In the genomic region with DNA sequence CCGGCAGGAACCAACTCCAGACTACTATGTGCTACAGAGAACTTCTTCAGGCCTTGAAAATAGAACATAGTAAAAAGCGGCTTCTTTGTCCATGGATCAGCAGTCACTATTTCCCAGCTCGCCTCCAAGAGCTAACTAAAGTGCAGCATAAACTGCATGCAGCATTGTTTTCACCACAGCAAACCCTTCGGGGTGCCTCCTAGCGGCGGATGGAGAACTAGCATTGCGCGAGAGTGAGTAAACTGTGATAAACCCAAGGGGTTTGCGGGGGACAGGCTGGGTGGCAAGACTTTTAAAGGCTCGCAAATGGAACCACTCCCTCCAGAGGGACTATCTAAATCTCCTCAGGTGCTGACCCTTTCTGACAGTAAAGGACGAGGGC, we compare ENCODE assay signal across 8 cellular contexts. TPM values are rescaled to one million over a fixed set of nuclear protein-coding genes. Genes with fewer than 3 reads are reported as not detected.
DNase-seq lines count a peak whose midpoint lies in the region; ATAC-seq, FAIRE-seq and TF ChIP-seq lines count a peak whose summit lies in the region.

No MANE protein-coding gene starts in this region.

- DNase-seq in DMS114 treated with DMSO at 0.1 percent for 48 hours (lab: John Stamatoyannopoulos, UW; ENCODE audit: unreplicated experiment) (peak; percentile 7), HTR-8/SVneo (ENCODE audit: insufficient read length, low spot score) (peak; percentile 44), astrocyte of the cerebellum (ENCODE audit: low read depth) (peak; percentile 8), keratinocyte (ENCODE audit: low read depth, low spot score) (no peak), NCI-H2081 (lab: John Stamatoyannopoulos, UW) (no peak), cerebellum (ENCODE audit: low spot score) (no peak)

- H3K4me3 ChIP-seq in astrocyte of the cerebellum (ENCODE audit: low read depth, low read length) = peak overlapping the region; percentile 41
- H3K4me3 ChIP-seq in keratinocyte (ENCODE audit: control insufficient read depth in 2 of 3, extremely low read depth in 1 of 3, insufficient read depth in 2 of 3, low read depth in 1 of 3, low read length in 3 of 3) = no peak overlapping the region
- H3K4me3 ChIP-seq in stomach smooth muscle (ENCODE audit: low read length in 2 of 2) = peak overlapping the region; percentile 40 to 62

- FAIRE-seq in HTR-8/SVneo (lab: Jason Lieb, UNC) (no peak), keratinocyte (lab: Jason Lieb, UNC) (no peak)

- H3K9ac ChIP-seq in keratinocyte (ENCODE audit: control insufficient read depth, extremely low read depth, insufficient read depth, low read length) (no peak overlapping the region), stomach smooth muscle (ENCODE audit: low read length in 2 of 2) (no peak overlapping the region)

- in situ Hi-C loops in astrocyte of the cerebellum (cut with HindIII; ENCODE audit: low sequenced_read_pairs) = no loop called here

- H3K27ac ChIP-seq in keratinocyte (ENCODE audit: control insufficient read depth, insufficient read depth, low read length) = no peak overlapping the region
- H3K27ac ChIP-seq in stomach smooth muscle (ENCODE audit: low read length) = no peak overlapping the region

- no peaks in the 10 kb centered on the region for H3K9me1 ChIP-seq in keratinocyte (ENCODE audit: control insufficient read depth, extremely low read depth, insufficient read depth, low read length)

- no peak for ATAC-seq in GM21528 (IDR thresholded peaks at IDR 0.05; ENCODE audit: low FRiP score, unreplicated experiment)

- H3K9me3 ChIP-seq in keratinocyte (ENCODE audit: control insufficient read depth, low read depth, low read length) (no peaks in the 10 kb centered on the region), stomach smooth muscle (ENCODE audit: control insufficient read depth in 2 of 2, low read length in 2 of 2) (no peaks in the 10 kb centered on the region)

- no peaks in the 10 kb centered on the region for H3K36me3 ChIP-seq in keratinocyte (ENCODE audit: control insufficient read depth in 2 of 2, extremely low read depth in 1 of 2, insufficient read depth in 2 of 2, low read length in 2 of 2)
- H3K36me3 ChIP-seq in stomach smooth muscle (ENCODE audit: control insufficient read depth in 2 of 2, insufficient read depth in 2 of 2, low read length in 2 of 2) = no peaks in the 10 kb centered on the region

- H3K79me2 ChIP-seq in keratinocyte (ENCODE audit: control insufficient read depth, insufficient read depth, low read length) = no peaks in the 10 kb centered on the region

- dilution Hi-C loops in keratinocyte (cut with MboI; ENCODE audit: extremely low pct_ligation_motif_present, low sequenced_read_pairs) = no loop called here

- peaks cover 18% of the 10 kb centered on the region for H3K27me3 ChIP-seq in keratinocyte (ENCODE audit: control insufficient read depth, extremely low read depth, insufficient read depth, low read length)
- peaks cover 5 to 7% of the 10 kb centered on the region in 2 donors for H3K27me3 ChIP-seq in stomach smooth muscle (ENCODE audit: control insufficient read depth in 1 of 2, insufficient read depth in 2 of 2, low read length in 2 of 2)

- H2AFZ ChIP-seq in keratinocyte (ENCODE audit: control insufficient read depth, low read length) = no peak overlapping the region

- H3K4me1 ChIP-seq in keratinocyte (ENCODE audit: control insufficient read depth, extremely low read depth, insufficient read depth, low read length) = no peaks in the 10 kb centered on the region
- H3K4me1 ChIP-seq in stomach smooth muscle (ENCODE audit: control insufficient read depth, insufficient read depth, low read length) = peaks cover 4% of the 10 kb centered on the region

- TF ChIP-seq CTCF in astrocyte of the cerebellum (IDR thresholded peaks at IDR 0.05; ENCODE audit: low read depth, low read length, missing control alignments) (peak; percentile 80), keratinocyte (optimal IDR thresholded peaks at IDR 0.05 in 1 of 3, IDR thresholded peaks at IDR 0.05 in 1 of 3, conservative IDR thresholded peaks at IDR 0.05 in 1 of 3; ENCODE audit: extremely low read depth in 1 of 3, insufficient read depth in 2 of 3, low read length in 3 of 3) (peak; percentile 61 to 69 (median 62))

- H4K20me1 ChIP-seq in keratinocyte (ENCODE audit: control insufficient read depth, extremely low read depth, insufficient read depth, low read length) = no peaks in the 10 kb centered on the region

- no peak overlapping the region for H3K4me2 ChIP-seq in keratinocyte (ENCODE audit: control insufficient read depth, extremely low read depth, insufficient read depth, low read depth, low read length)

RNA-seq across cellular contexts. Expression of gene SGCG, which starts 21.6 kb away (rescaled TPM):
- not detected in 3 replicates for polyA plus RNA-seq in keratinocyte
- not detected for polyA plus RNA-seq in keratinocyte (2011; ENCODE audit: low read depth)
- not detected in 2 replicates for polyA plus RNA-seq in keratinocyte (2011; cell fraction: cytosol; rRNA removed)
- not detected in 2 replicates for polyA plus RNA-seq in keratinocyte (2011; cell fraction: nucleus; rRNA removed)
- polyA plus RNA-seq in keratinocyte (2012; ENCODE audit: low replicate concordance) = 0.23 TPM in 1 of 2 replicates, not detected in the other
- not detected in 3 replicates for polyA minus RNA-seq in keratinocyte
- not detected for polyA minus RNA-seq in keratinocyte (2011; cell fraction: cytosol; rRNA and poly(A)+ RNA removed)
- not detected in 2 replicates for polyA minus RNA-seq in keratinocyte (2011; cell fraction: nucleus; rRNA and poly(A)+ RNA removed)
- total RNA-seq in cerebellum = not detected

Comparison
In these comparisons a context has a peak if more than half of its experiments do, and no peak if none do; other contexts are left out.
1. DNase-seq: peak in DMS114 treated with DMSO at 0.1 percent for 48 hours (single experiment), HTR-8/SVneo (single experiment) and astrocyte of the cerebellum (single experiment); none in keratinocyte (single experiment), NCI-H2081 (0 of 2) and cerebellum (single experiment).
2. H3K4me3 ChIP-seq: peak in astrocyte of the cerebellum (single experiment) and stomach smooth muscle (2 of 2); none in keratinocyte (0 of 3).